In the genomic region with DNA sequence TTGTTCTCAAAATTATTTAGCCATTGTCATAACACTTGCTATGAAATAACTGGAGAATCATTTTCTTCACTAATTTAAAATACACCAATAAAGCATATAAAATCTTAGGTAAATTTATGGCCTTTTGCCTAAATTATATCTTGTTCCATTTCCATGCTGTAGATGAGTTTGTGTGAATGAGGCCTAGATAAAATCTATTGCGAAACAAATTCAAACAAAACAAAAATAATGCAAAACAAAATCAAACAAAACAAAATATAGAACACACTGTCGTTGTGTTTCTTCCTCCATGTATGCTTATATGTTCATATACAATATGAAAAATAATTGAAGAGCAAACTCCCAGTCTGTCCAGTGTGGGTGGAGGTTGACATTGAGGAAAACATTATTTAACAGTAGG, we compare ENCODE assay signal across 28 cellular contexts.
"Had no signal": no experiment of that assay in that cellular context is flagged by ENCODE, and none has a peak within 500 bp of the region (broad histone marks: within the 10 kb centered on the region; RNA-seq: fewer than 3 reads in every experiment).

No MANE protein-coding gene starts in this region.

- ATAC-seq: effector memory CD8-positive, alpha-beta T cell; esophagus mucosa; foreskin keratinocyte; gastrocnemius medialis; gastroesophageal sphincter; heart left ventricle; heart right ventricle had no signal

- H3K9me3 ChIP-seq: colonic mucosa, esophagus muscularis mucosa, esophagus squamous epithelium, gastrocnemius medialis, gastroesophageal sphincter had no signal

- FAIRE-seq: colon, endometrium, endothelial cell of umbilical vein, frontal cortex had no signal

- DNase-seq: colonic mucosa; cortex of kidney; dermis blood vessel endothelial cell; dorsolateral prefrontal cortex; effector CD4-positive, alpha-beta T cell; effector CD8-positive, alpha-beta T cell; effector memory CD4-positive, alpha-beta T cell; effector memory CD8-positive, alpha-beta T cell; endodermal cell; erythroblast; esophagus squamous epithelium; foreskin fibroblast; foreskin keratinocyte; foreskin melanocyte; gastrocnemius medialis; glutamatergic neuron; head of caudate nucleus; heart left ventricle; heart right ventricle had no signal

- H3K4me3 ChIP-seq: colonic mucosa, coronary artery, dorsolateral prefrontal cortex, esophagus muscularis mucosa, esophagus squamous epithelium, gastrocnemius medialis, gastroesophageal sphincter, heart left ventricle, heart right ventricle had no signal

- H3K27me3 ChIP-seq: colonic mucosa, dorsolateral prefrontal cortex, esophagus muscularis mucosa, esophagus squamous epithelium, foreskin keratinocyte, gastrocnemius medialis, gastroesophageal sphincter, heart left ventricle, heart right ventricle had no signal

- H3K27ac ChIP-seq: colonic mucosa, coronary artery, dorsolateral prefrontal cortex, epithelial cell of prostate, esophagus muscularis mucosa, esophagus squamous epithelium, foreskin keratinocyte, gastrocnemius medialis, gastroesophageal sphincter, heart left ventricle, heart right ventricle had no signal

- H3K36me3 ChIP-seq: colonic mucosa, esophagus muscularis mucosa, esophagus squamous epithelium, gastrocnemius medialis, gastroesophageal sphincter, heart left ventricle, heart right ventricle had no signal

- H3K4me1 ChIP-seq: colonic mucosa, esophagus muscularis mucosa, esophagus squamous epithelium, foreskin keratinocyte, gastrocnemius medialis, gastroesophageal sphincter, heart left ventricle, heart right ventricle had no signal
